ENCODE assay signal across 15 cellular contexts in the genomic region with DNA sequence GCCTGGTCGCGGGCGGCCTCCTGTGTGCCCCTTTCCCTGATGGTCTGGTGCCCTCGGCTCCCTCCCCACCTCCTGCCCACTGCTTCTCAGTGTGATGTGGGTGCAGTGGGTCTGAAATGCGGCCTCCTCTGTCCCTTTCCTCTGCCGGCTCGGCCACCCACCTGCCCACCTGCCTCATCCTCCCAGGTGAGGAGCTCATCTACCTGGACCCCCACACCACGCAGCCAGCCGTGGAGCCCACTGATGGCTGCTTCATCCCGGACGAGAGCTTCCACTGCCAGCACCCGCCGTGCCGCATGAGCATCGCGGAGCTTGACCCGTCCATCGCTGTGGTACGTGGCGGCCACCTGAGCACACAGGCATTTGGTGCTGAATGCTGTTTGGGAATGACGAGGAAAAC. TPM values are rescaled to one million over a fixed set of nuclear protein-coding genes. Genes with fewer than 3 reads are reported as not detected.
A peak's percentile ranks its signal among the peaks of the same experiment; 100 is the strongest.
DNase-seq lines count a peak whose midpoint lies in the region; ATAC-seq, FAIRE-seq and TF ChIP-seq lines count a peak whose summit lies in the region.
"Had no signal": no experiment of that assay in that cellular context is flagged by ENCODE, and none has a peak within 500 bp of the region (broad histone marks: within the 10 kb centered on the region; RNA-seq: fewer than 3 reads in every experiment).

No MANE protein-coding gene starts in this region.

- H4K20me1 ChIP-seq in K562 (replicated peaks; ENCODE audit: control insufficient read depth, insufficient read depth, low read length): no peaks in the 10 kb centered on the region

- H2BK12ac ChIP-seq in trophoblast cell (ENCODE audit: low read length): no peak overlapping the region

- no peak for TF ChIP-seq CTCF in K562 (IDR thresholded peaks at IDR 0.05 in 2 of 3, conservative IDR thresholded peaks at IDR 0.05 in 1 of 3; ENCODE audit: insufficient read depth in 2 of 3, low read depth in 1 of 3, low read length in 3 of 3)

- intact Hi-C loops in activated naive CD4-positive, alpha-beta T cell treated with anti-CD3 and anti-CD28 coated beads for 36 hours (cut with micrococcal nuclease): no loop called here
- intact Hi-C loops in K562 (cut with micrococcal nuclease): loop anchor here (5.0 kb wide), 1 partner anchor 209 kb away; no protein-coding TSS in a partner anchor

- no peak overlapping the region for H3K27ac ChIP-seq in K562 (ENCODE audit: extremely low read depth, low read depth, low read length)
- H3K27ac ChIP-seq in trophoblast cell (ENCODE audit: low read depth, low read length): no peak overlapping the region
- H3K27ac ChIP-seq: BLaER1 had no signal

- H2AFZ ChIP-seq in K562 (ENCODE audit: low read depth, low read length) (no peak overlapping the region), trophoblast cell (ENCODE audit: insufficient read depth, low read length, poor library complexity) (no peak overlapping the region)

- peak overlapping the region; percentile 36 for H3K27ac Mint-ChIP-seq in activated naive CD4-positive, alpha-beta T cell treated with anti-CD3 and anti-CD28 coated beads for 36 hours
- H3K27ac Mint-ChIP-seq in activated naive CD4-positive, alpha-beta T cell treated with anti-CD3 and anti-CD28 coated beads, Interleukin-2, amount 50 U/mL, for 72 hours: no peak overlapping the region
- H3K27ac Mint-ChIP-seq: CD8-positive, alpha-beta memory T cell had no signal

- no peak overlapping the region for H3K23ac ChIP-seq in trophoblast cell (ENCODE audit: low read length)

- H3K4me3 ChIP-seq in K562: no peak overlapping the region
- H3K4me3 ChIP-seq in trophoblast cell (ENCODE audit: low read depth, low read length): peak overlapping the region; percentile 46
- H3K4me3 ChIP-seq: BLaER1, HAP-1 had no signal

- no peak overlapping the region for H2AK5ac ChIP-seq in trophoblast cell (ENCODE audit: low read length)

- CTCF ChIA-PET in activated naive CD4-positive, alpha-beta T cell treated with anti-CD3 and anti-CD28 coated beads for 36 hours (lab: Charles Lee): no interaction called here
- CTCF ChIA-PET in K562 (lab: Yijun Ruan, JAX; ENCODE audit: low intra/inter-chr PET ratio): no interaction called here

- no peak overlapping the region for H3K4me3 Mint-ChIP-seq in activated naive CD4-positive, alpha-beta T cell treated with anti-CD3 and anti-CD28 coated beads for 36 hours
- H3K4me3 Mint-ChIP-seq: CD8-positive, alpha-beta memory T cell had no signal

- H3K9ac ChIP-seq in K562 (ENCODE audit: insufficient read depth in 1 of 2, low read depth in 2 of 2, low read length in 2 of 2): no peak overlapping the region
- no peak overlapping the region for H3K9ac ChIP-seq in trophoblast cell (ENCODE audit: low read length)
- H3K9ac ChIP-seq: BLaER1 had no signal

- no peak for TF ChIP-seq EP300 in K562 (IDR thresholded peaks at IDR 0.05; ENCODE audit: low read length)

- H3K14ac ChIP-seq in trophoblast cell (ENCODE audit: low read length): no peak overlapping the region

- no TSS peak for BruUV-seq in K562 (replicated peaks; lab: Mats Ljungman, UMichigan)

- no peaks in the 10 kb centered on the region for H3K79me1 ChIP-seq in trophoblast cell (ENCODE audit: low read length)

- H3K9me3 ChIP-seq in K562 (replicated peaks; ENCODE audit: control insufficient read depth, insufficient read depth, low read depth, low read length) (no peaks in the 10 kb centered on the region), trophoblast cell (ENCODE audit: insufficient read depth, low read depth, low read length) (peaks cover 5% of the 10 kb centered on the region)
- H3K9me3 ChIP-seq: BLaER1, Caco-2, HAP-1 had no signal

- H3K4me2 ChIP-seq in K562 (ENCODE audit: insufficient read depth, low read length) (no peak overlapping the region), trophoblast cell (ENCODE audit: low read length) (no peak overlapping the region)
- H3K4me2 ChIP-seq: BLaER1 had no signal

- H3K18ac ChIP-seq in trophoblast cell (ENCODE audit: low read length): no peak overlapping the region

- no peak overlapping the region for H4K12ac ChIP-seq in trophoblast cell (ENCODE audit: low read depth, low read length)

- peaks cover 0 to 5% of the 10 kb centered on the region in 2 experiments; a peak in 3 of 5 replicates for H3K4me1 ChIP-seq in K562 (replicated peaks in 1 of 2; ENCODE audit: control insufficient read depth in 2 of 2, insufficient read depth in 2 of 2, low read length in 2 of 2)
- no peaks in the 10 kb centered on the region for H3K4me1 ChIP-seq in trophoblast cell (ENCODE audit: control insufficient read depth in 1 of 2, insufficient read depth in 2 of 2, low read length in 2 of 2)
- H3K4me1 ChIP-seq: Caco-2, HAP-1 had no signal

- H4K91ac ChIP-seq in trophoblast cell (ENCODE audit: low read depth, low read length): no peak overlapping the region

- H4K8ac ChIP-seq in trophoblast cell (ENCODE audit: low read depth, low read length): no peak overlapping the region

- H3K27me3 Mint-ChIP-seq in activated naive CD4-positive, alpha-beta T cell treated with anti-CD3 and anti-CD28 coated beads for 36 hours (ENCODE audit: low read depth): no peaks in the 10 kb centered on the region
- H3K27me3 Mint-ChIP-seq: CD8-positive, alpha-beta memory T cell had no signal

- no peak overlapping the region for H3K4ac ChIP-seq in trophoblast cell (ENCODE audit: low read depth, low read length)

- no peak overlapping the region for H2BK120ac ChIP-seq in trophoblast cell (ENCODE audit: insufficient read depth, low read length, poor library complexity)

- no peaks in the 10 kb centered on the region for H3K9me1 ChIP-seq in K562 (ENCODE audit: control insufficient read depth, insufficient read depth, low read length)

- no peak for TF ChIP-seq RAD21 in K562 (CRISPR knock-in tag; conservative IDR thresholded peaks at IDR 0.05 in 1 of 2, IDR thresholded peaks at IDR 0.05 in 1 of 2)

- peaks cover 3% of the 10 kb centered on the region for H3K36me3 Mint-ChIP-seq in activated naive CD4-positive, alpha-beta T cell treated with anti-CD3 and anti-CD28 coated beads for 36 hours (ENCODE audit: low read depth)
- no peaks in the 10 kb centered on the region for H3K36me3 Mint-ChIP-seq in activated naive CD4-positive, alpha-beta T cell treated with anti-CD3 and anti-CD28 coated beads, Interleukin-2, amount 50 U/mL, for 72 hours

- TF ChIP-seq POLR2A in K562 (conservative IDR thresholded peaks at IDR 0.05): no peak

- H3K27me3 ChIP-seq in K562 (ENCODE audit: control insufficient read depth in 2 of 2, insufficient read depth in 2 of 2, low read length in 2 of 2) (no peaks in the 10 kb centered on the region), trophoblast cell (ENCODE audit: insufficient read depth, low read length) (no peaks in the 10 kb centered on the region)
- H3K27me3 ChIP-seq: BLaER1 had no signal

- no peak for FAIRE-seq in K562 (lab: Jason Lieb, UNC)
- FAIRE-seq: GM12892 had no signal

- DNase-seq in activated naive CD4-positive, alpha-beta T cell treated with anti-CD3 and anti-CD28 coated beads for 36 hours: no peak
- DNase-seq in activated naive CD4-positive, alpha-beta T cell treated with anti-CD3 and anti-CD28 coated beads, Interleukin-2, amount 50 U/mL, for 72 hours (ENCODE audit: low spot score in 2 of 2): no peak
- no peak for DNase-seq in K562 (ENCODE audit: extremely low read depth in 1 of 4, low spot score in 3 of 4)
- no peak for DNase-seq in trophoblast cell
- no peak for DNase-seq in activated effector memory CD4-positive, alpha-beta T cell treated with Interleukin-2 at 50 U/mL for 16 hours
- DNase-seq: 8988T; AML-193; Caco-2; CD8-positive, alpha-beta memory T cell; DND-41; GDM1; GOT3 had no signal

- no peak for ATAC-seq in activated naive CD4-positive, alpha-beta T cell treated with anti-CD3 and anti-CD28 coated beads, Interleukin-2, amount 50 U/mL, for 72 hours
- ATAC-seq in K562: no peak

- H3K9me3 Mint-ChIP-seq in activated naive CD4-positive, alpha-beta T cell treated with anti-CD3 and anti-CD28 coated beads for 36 hours: no peaks in the 10 kb centered on the region
- no peaks in the 10 kb centered on the region for H3K9me3 Mint-ChIP-seq in activated naive CD4-positive, alpha-beta T cell treated with anti-CD3 and anti-CD28 coated beads, Interleukin-2, amount 50 U/mL, for 72 hours
- H3K9me3 Mint-ChIP-seq: CD8-positive, alpha-beta memory T cell had no signal

- 100% methylated on average over 1 of the region's 21 CpGs for WGBS in K562 (ENCODE audit: insufficient coverage, low coverage, missing lambda C conversion rate)
- no CpG with 5 or more reads among the region's 21 CpGs for WGBS in trophoblast cell (ENCODE audit: extremely low coverage, insufficient coverage, insufficient read length)

- H2BK5ac ChIP-seq in trophoblast cell (ENCODE audit: low read depth, low read length, poor library complexity): no peak overlapping the region

- in situ Hi-C loops in K562 (cut with MboI): no loop called here

- H3K79me2 ChIP-seq in K562 (ENCODE audit: control insufficient read depth, insufficient read depth, low read length) (no peaks in the 10 kb centered on the region), trophoblast cell (ENCODE audit: control insufficient read depth, insufficient read depth, low read length, poor library complexity) (no peaks in the 10 kb centered on the region)

- POLR2A ChIA-PET in K562 (lab: Yijun Ruan, JAX): interaction anchor here (1.1 to 1.2 kb wide), 2 partner anchors 10 to 18 kb away, joined by 3 read pairs; a partner anchor contains a TSS

- peaks cover 7% of the 10 kb centered on the region for H3K4me1 Mint-ChIP-seq in activated naive CD4-positive, alpha-beta T cell treated with anti-CD3 and anti-CD28 coated beads for 36 hours (ENCODE audit: low read depth)

- H3K36me3 ChIP-seq in K562 (ENCODE audit: control insufficient read depth, insufficient read depth, low read length) (peaks cover 28% of the 10 kb centered on the region; the same call in 2 of the 3 replicates), trophoblast cell (ENCODE audit: control insufficient read depth in 1 of 2, insufficient read depth in 2 of 2, low read length in 2 of 2) (peaks cover 70 to 74% of the 10 kb centered on the region in 2 experiments)

RNA-seq across cellular contexts. Expression of a gene that starts 18.3 kb away (rescaled TPM):
- total RNA-seq in activated naive CD4-positive, alpha-beta T cell treated with anti-CD3 and anti-CD28 coated beads for 36 hours: 10 to 100 TPM; 88.0 to 93.8 TPM
- 10 to 100 TPM; 85.5 to 92.9 TPM for total RNA-seq in activated naive CD4-positive, alpha-beta T cell treated with anti-CD3 and anti-CD28 coated beads, Interleukin-2, amount 50 U/mL, for 72 hours
- total RNA-seq in K562 (2011; cell fraction: chromatin; rRNA removed; ENCODE audit: low replicate concordance): 57.7 and 95.5 TPM in 2 replicates
- total RNA-seq in K562 (2011; cell fraction: nucleolus; rRNA removed): 74.7 and 77.5 TPM in 2 replicates
- 86.8 and 106 TPM in 2 replicates for total RNA-seq in K562 (2011; cell fraction: nucleoplasm; rRNA removed)
- total RNA-seq in K562 (2014; rRNA removed) (78.1 and 81.1 TPM in 2 replicates), K562 (2014; rRNA removed; fragmentation: Illumina TruSeq; extraction: Trizol) (26.5 and 31.9 TPM in 2 replicates), K562 (2015; rRNA removed; fragmentation: Illumina TruSeq; extraction: Trizol) (47.9 and 55.3 TPM in 2 replicates), K562 (2021) (83.3 and 85.0 TPM in 2 replicates)
- polyA plus RNA-seq in K562 (2011; rRNA removed) (51.2 and 51.8 TPM in 2 replicates), K562 (2014; fragmentation: Illumina TruSeq; extraction: Trizol) (43.4 and 50.3 TPM in 2 replicates), K562 (2014; fragmentation: Nextera tagmentation; extraction: Ambion mirVana) (10 to 100 TPM in 1 of 2 experiments, 1 to 10 TPM in 1; 8.2 to 20.4 TPM), K562 (2014; rRNA removed) (68.7 and 79.5 TPM in 2 replicates)
- 45.7 and 67.7 TPM in 2 replicates for polyA plus RNA-seq in K562 (2011; cell fraction: cytosol; rRNA removed)
- 49.7 and 59.0 TPM in 2 replicates for polyA plus RNA-seq in K562 (2011; cell fraction: nucleus; rRNA removed)
- 49.1 and 64.7 TPM in 2 replicates for polyA plus RNA-seq in K562 (2012)
- 9.9 and 12.3 TPM in 2 replicates for polyA minus RNA-seq in K562 (2011; rRNA and poly(A)+ RNA removed)
- 22.5 and 22.9 TPM in 2 replicates for polyA minus RNA-seq in K562 (2011; cell fraction: cytosol; rRNA and poly(A)+ RNA removed)
- polyA minus RNA-seq in K562 (2011; cell fraction: nucleus; rRNA and poly(A)+ RNA removed): 12.9 and 17.8 TPM in 2 replicates
- 37.3 and 38.1 TPM in 2 replicates for polyA plus RNA-seq in trophoblast cell (2013)

RNA-seq across cellular contexts. Expression of a gene that starts 30.9 kb away (rescaled TPM):
- 10 to 100 TPM; 71.5 to 82.5 TPM for total RNA-seq in activated naive CD4-positive, alpha-beta T cell treated with anti-CD3 and anti-CD28 coated beads for 36 hours
- 100 to 1,000 TPM; 103 to 107 TPM for total RNA-seq in activated naive CD4-positive, alpha-beta T cell treated with anti-CD3 and anti-CD28 coated beads, Interleukin-2, amount 50 U/mL, for 72 hours
- 190 and 391 TPM in 2 replicates for total RNA-seq in K562 (2011; cell fraction: chromatin; rRNA removed; ENCODE audit: low replicate concordance)
- 192 and 201 TPM in 2 replicates for total RNA-seq in K562 (2011; cell fraction: nucleolus; rRNA removed)
- 147 and 161 TPM in 2 replicates for total RNA-seq in K562 (2011; cell fraction: nucleoplasm; rRNA removed)
- total RNA-seq in K562 (2014; rRNA removed) (32.1 and 45.3 TPM in 2 replicates), K562 (2014; rRNA removed; fragmentation: Illumina TruSeq; extraction: Trizol) (28.9 and 36.3 TPM in 2 replicates), K562 (2015; rRNA removed; fragmentation: Illumina TruSeq; extraction: Trizol) (28.5 and 35.6 TPM in 2 replicates), K562 (2021) (51.7 and 54.9 TPM in 2 replicates)
- polyA plus RNA-seq in K562 (2011; rRNA removed) (58.8 and 75.1 TPM in 2 replicates), K562 (2014; fragmentation: Illumina TruSeq; extraction: Trizol) (49.6 and 55.9 TPM in 2 replicates), K562 (2014; fragmentation: Nextera tagmentation; extraction: Ambion mirVana) (10 to 100 TPM in 1 of 2 experiments, 1 to 10 TPM in 1; 5.9 to 13.2 TPM), K562 (2014; rRNA removed) (47.1 and 58.1 TPM in 2 replicates)
- 53.1 and 78.3 TPM in 2 replicates for polyA plus RNA-seq in K562 (2011; cell fraction: cytosol; rRNA removed)
- polyA plus RNA-seq in K562 (2011; cell fraction: nucleus; rRNA removed): 238 and 272 TPM in 2 replicates
- 49.9 and 50.6 TPM in 2 replicates for polyA plus RNA-seq in K562 (2012)
- polyA minus RNA-seq in K562 (2011; rRNA and poly(A)+ RNA removed): 46.1 and 62.6 TPM in 2 replicates
- polyA minus RNA-seq in K562 (2011; cell fraction: cytosol; rRNA and poly(A)+ RNA removed): 34.6 and 38.6 TPM in 2 replicates
- 46.6 and 70.8 TPM in 2 replicates for polyA minus RNA-seq in K562 (2011; cell fraction: nucleus; rRNA and poly(A)+ RNA removed)
- polyA plus RNA-seq in trophoblast cell (2013): 76.3 and 77.4 TPM in 2 replicates

RNA-seq across cellular contexts. Expression of a gene that starts 31.4 kb away (rescaled TPM):
- 10 to 100 TPM; 36.4 to 38.8 TPM for total RNA-seq in activated naive CD4-positive, alpha-beta T cell treated with anti-CD3 and anti-CD28 coated beads for 36 hours
- total RNA-seq in activated naive CD4-positive, alpha-beta T cell treated with anti-CD3 and anti-CD28 coated beads, Interleukin-2, amount 50 U/mL, for 72 hours: 10 to 100 TPM; 42.2 to 45.8 TPM
- total RNA-seq in K562 (2011; cell fraction: chromatin; rRNA removed; ENCODE audit: low replicate concordance): 16.6 and 44.7 TPM in 2 replicates
- 27.8 and 36.2 TPM in 2 replicates for total RNA-seq in K562 (2011; cell fraction: nucleolus; rRNA removed)
- 21.6 and 23.1 TPM in 2 replicates for total RNA-seq in K562 (2011; cell fraction: nucleoplasm; rRNA removed)
- total RNA-seq in K562 (2014; rRNA removed) (56.2 and 79.2 TPM in 2 replicates), K562 (2014; rRNA removed; fragmentation: Illumina TruSeq; extraction: Trizol) (16.5 and 26.3 TPM in 2 replicates), K562 (2015; rRNA removed; fragmentation: Illumina TruSeq; extraction: Trizol) (50.1 and 50.5 TPM in 2 replicates), K562 (2021) (60.9 and 65.9 TPM in 2 replicates)
- polyA plus RNA-seq in K562 (2011; rRNA removed) (25.6 and 33.3 TPM in 2 replicates), K562 (2014; fragmentation: Illumina TruSeq; extraction: Trizol) (44.1 and 73.5 TPM in 2 replicates), K562 (2014; fragmentation: Nextera tagmentation; extraction: Ambion mirVana) (1 to 10 TPM; 8.6 to 9.2 TPM), K562 (2014; rRNA removed) (43.9 and 49.2 TPM in 2 replicates)
- 32.2 and 65.6 TPM in 2 replicates for polyA plus RNA-seq in K562 (2011; cell fraction: cytosol; rRNA removed)
- polyA plus RNA-seq in K562 (2011; cell fraction: nucleus; rRNA removed): 19.3 and 26.4 TPM in 2 replicates
- polyA plus RNA-seq in K562 (2012): 42.1 and 45.0 TPM in 2 replicates
- polyA minus RNA-seq in K562 (2011; rRNA and poly(A)+ RNA removed): 14.2 and 18.5 TPM in 2 replicates
- 25.8 and 30.1 TPM in 2 replicates for polyA minus RNA-seq in K562 (2011; cell fraction: cytosol; rRNA and poly(A)+ RNA removed)
- polyA minus RNA-seq in K562 (2011; cell fraction: nucleus; rRNA and poly(A)+ RNA removed): 12.4 and 12.9 TPM in 2 replicates
- 45.4 and 47.2 TPM in 2 replicates for polyA plus RNA-seq in trophoblast cell (2013)

RNA-seq across cellular contexts. Expression of a gene that starts 33.5 kb away (rescaled TPM):
- 10 to 100 TPM; 41.0 to 43.8 TPM for total RNA-seq in activated naive CD4-positive, alpha-beta T cell treated with anti-CD3 and anti-CD28 coated beads for 36 hours
- total RNA-seq in activated naive CD4-positive, alpha-beta T cell treated with anti-CD3 and anti-CD28 coated beads, Interleukin-2, amount 50 U/mL, for 72 hours: 10 to 100 TPM; 36.9 to 41.6 TPM
- 115 and 209 TPM in 2 replicates for total RNA-seq in K562 (2011; cell fraction: chromatin; rRNA removed; ENCODE audit: low replicate concordance)
- total RNA-seq in K562 (2011; cell fraction: nucleolus; rRNA removed): 112 and 114 TPM in 2 replicates
- total RNA-seq in K562 (2011; cell fraction: nucleoplasm; rRNA removed): 67.4 and 95.2 TPM in 2 replicates
- total RNA-seq in K562 (2014; rRNA removed) (28.7 and 30.5 TPM in 2 replicates), K562 (2014; rRNA removed; fragmentation: Illumina TruSeq; extraction: Trizol) (23.2 and 27.9 TPM in 2 replicates), K562 (2015; rRNA removed; fragmentation: Illumina TruSeq; extraction: Trizol) (26.9 and 28.4 TPM in 2 replicates), K562 (2021) (25.1 and 27.5 TPM in 2 replicates)
- polyA plus RNA-seq in K562 (2011; rRNA removed) (32.0 and 37.2 TPM in 2 replicates), K562 (2014; fragmentation: Illumina TruSeq; extraction: Trizol) (21.9 and 23.2 TPM in 2 replicates), K562 (2014; fragmentation: Nextera tagmentation; extraction: Ambion mirVana) (10 to 100 TPM; 10.4 to 13.2 TPM), K562 (2014; rRNA removed) (53.3 and 73.4 TPM in 2 replicates)
- 27.3 and 27.8 TPM in 2 replicates for polyA plus RNA-seq in K562 (2011; cell fraction: cytosol; rRNA removed)
- 77.4 and 82.1 TPM in 2 replicates for polyA plus RNA-seq in K562 (2011; cell fraction: nucleus; rRNA removed)
- polyA plus RNA-seq in K562 (2012): 23.3 and 29.6 TPM in 2 replicates
- 33.2 and 34.8 TPM in 2 replicates for polyA minus RNA-seq in K562 (2011; rRNA and poly(A)+ RNA removed)
- polyA minus RNA-seq in K562 (2011; cell fraction: cytosol; rRNA and poly(A)+ RNA removed): 17.5 and 22.4 TPM in 2 replicates
- 22.6 and 23.5 TPM in 2 replicates for polyA minus RNA-seq in K562 (2011; cell fraction: nucleus; rRNA and poly(A)+ RNA removed)
- polyA plus RNA-seq in trophoblast cell (2013): 12.8 and 13.8 TPM in 2 replicates
